ENCODE assay signal across 1 cellular context in the genomic region with DNA sequence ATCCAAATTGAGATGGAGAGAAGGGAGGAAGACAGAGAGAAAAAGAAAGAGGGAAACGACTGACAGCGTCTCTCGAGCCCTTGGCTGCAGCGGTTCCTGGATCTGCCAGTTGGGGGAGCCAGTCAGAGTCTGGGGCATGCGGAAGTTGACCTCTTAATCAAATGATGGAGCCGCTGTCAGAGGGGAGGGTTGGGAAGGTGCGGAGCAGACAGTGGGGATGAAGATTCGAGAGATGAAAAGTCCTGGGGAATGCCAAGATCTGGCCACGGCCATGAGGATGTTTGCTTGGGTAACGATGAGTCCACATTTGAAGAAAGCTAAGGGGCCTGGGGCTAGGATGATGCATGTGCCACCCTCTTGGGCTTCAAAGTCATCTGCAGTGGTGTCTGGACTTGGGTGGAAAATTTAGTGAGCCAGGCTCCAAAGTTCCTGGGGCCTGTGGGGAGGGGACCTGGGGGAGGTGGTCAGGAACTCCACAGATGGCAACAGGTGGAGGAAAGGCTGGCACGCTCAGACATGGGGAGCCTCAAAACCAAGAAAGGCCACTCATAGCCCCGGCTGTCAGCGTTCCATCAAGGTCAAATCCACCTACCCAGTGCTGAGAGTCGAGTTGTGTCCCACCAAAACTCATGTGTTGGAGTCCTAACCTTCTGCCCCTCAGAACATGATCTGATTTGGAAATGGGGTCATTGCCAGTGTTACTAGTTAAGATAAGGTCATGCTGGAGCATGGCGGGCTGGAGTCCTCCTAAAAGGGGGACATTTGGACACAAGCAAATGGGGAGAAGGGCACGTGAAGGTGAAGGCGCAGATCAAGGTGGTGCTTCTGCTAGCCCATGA.
A peak's percentile ranks its signal among the peaks of the same experiment; 100 is the strongest.
TF ChIP-seq lines count a peak whose summit lies in the region.

No MANE protein-coding gene starts in this region.

TF ChIP-seq in H1, 55 proteins besides CTCF, POLR2A, EP300 and RAD21:
- TF ChIP-seq, protein P1, sequence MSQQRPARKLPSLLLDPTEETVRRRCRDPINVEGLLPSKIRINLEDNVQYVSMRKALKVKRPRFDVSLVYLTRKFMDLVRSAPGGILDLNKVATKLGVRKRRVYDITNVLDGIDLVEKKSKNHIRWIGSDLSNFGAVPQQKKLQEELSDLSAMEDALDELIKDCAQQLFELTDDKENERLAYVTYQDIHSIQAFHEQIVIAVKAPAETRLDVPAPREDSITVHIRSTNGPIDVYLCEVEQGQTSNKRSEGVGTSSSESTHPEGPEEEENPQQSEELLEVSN (IDR thresholded peaks at IDR 0.05) = no peak
- TF ChIP-seq GTF2F1 (IDR thresholded peaks at IDR 0.05; ENCODE audit: borderline replicate concordance, low read depth, low read length) (no peak), SIN3A (conservative IDR thresholded peaks at IDR 0.05 in 1 of 2, IDR thresholded peaks at IDR 0.05 in 1 of 2; ENCODE audit: low read depth in 1 of 2, low read length in 2 of 2) (0 out of 4 replicates have a peak, but pooled peaks of 1 of the 2 experiments have one; percentile 49), POU5F1 (IDR thresholded peaks at IDR 0.05; ENCODE audit: low read depth, low read length) (no peak)
- TF ChIP-seq, protein P2, sequence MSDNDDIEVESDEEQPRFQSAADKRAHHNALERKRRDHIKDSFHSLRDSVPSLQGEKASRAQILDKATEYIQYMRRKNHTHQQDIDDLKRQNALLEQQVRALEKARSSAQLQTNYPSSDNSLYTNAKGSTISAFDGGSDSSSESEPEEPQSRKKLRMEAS (IDR thresholded peaks at IDR 0.05) = peak; percentile 61; the same call in 1 of the 2 replicates
